Comparison of ENCODE assay signal across 1 cellular context in genomic region chr1:41500781-41501518, GRCh38.
TF ChIP-seq lines count a peak whose summit lies in the region.

No MANE protein-coding gene starts in this region.

TF ChIP-seq in IMR-90, 13 proteins besides CTCF, POLR2A, EP300 and RAD21 (continued from another document):
- TF ChIP-seq FOS (IDR thresholded peaks at IDR 0.05; ENCODE audit: low read depth, low read length) = no peak
- TF ChIP-seq CEBPB (IDR thresholded peaks at IDR 0.05; ENCODE audit: low read depth, low read length) = no peak
- no peak for TF ChIP-seq CHD1 (IDR thresholded peaks at IDR 0.05; ENCODE audit: low read depth, low read length)
- TF ChIP-seq NFE2L2 (IDR thresholded peaks at IDR 0.05; ENCODE audit: low read depth, low read length) = no peak
- no peak for TF ChIP-seq USF2 (IDR thresholded peaks at IDR 0.05; ENCODE audit: low read depth, low read length)
- no peak for TF ChIP-seq MAZ (IDR thresholded peaks at IDR 0.05; ENCODE audit: borderline replicate concordance, low read depth, low read length)
